8 cellular contexts compared by ENCODE assay signal in the genomic region with DNA sequence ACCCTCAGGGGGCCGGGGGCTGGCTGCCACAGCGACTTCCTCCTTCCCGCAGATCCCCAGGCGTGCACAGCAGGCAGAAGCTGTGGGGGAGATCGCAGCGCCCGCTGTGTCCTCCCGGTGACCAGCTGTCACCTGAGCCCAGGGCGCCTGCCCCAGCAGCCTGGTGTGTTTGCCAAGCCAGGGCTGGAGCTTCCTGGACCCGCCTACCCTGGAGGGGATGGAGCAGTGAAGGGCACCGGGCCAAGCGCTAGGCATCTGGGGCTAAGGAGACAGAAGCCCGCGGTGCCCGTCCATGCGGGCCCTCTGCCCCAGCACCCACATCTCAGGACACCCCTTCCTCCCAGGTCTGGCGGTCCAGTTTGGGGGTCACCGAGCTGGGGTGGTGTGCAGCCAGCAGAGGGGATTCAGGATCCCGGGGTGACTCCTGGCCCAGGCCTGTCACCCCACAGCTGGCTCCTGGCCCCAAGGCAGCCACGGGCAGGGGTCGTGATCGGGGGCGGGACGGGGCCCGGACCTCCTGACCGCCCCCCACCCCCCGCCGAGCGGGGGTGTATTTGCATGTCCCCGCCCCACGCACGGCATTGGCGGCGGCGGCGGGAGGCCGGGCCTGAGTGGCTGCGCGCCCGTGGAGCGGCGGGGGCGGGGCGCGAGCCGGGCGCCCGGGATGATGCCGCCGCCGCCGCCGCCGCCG. TPM values are rescaled to one million over a fixed set of nuclear protein-coding genes. Genes with fewer than 3 reads are reported as not detected.
DNase-seq lines count a peak whose midpoint lies in the region; ATAC-seq lines count a peak whose summit lies in the region.

A gene with protein sequence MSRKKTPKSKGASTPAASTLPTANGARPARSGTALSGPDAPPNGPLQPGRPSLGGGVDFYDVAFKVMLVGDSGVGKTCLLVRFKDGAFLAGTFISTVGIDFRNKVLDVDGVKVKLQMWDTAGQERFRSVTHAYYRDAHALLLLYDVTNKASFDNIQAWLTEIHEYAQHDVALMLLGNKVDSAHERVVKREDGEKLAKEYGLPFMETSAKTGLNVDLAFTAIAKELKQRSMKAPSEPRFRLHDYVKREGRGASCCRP (plus strand): TSS at position 645 of the 691 bp plus-strand sequence. CDS start 159 bp downstream, outside the sequence.

- H4K20me1 ChIP-seq in BLaER1 = peaks cover 75% of the 10 kb centered on the region

- H3K9ac ChIP-seq in BLaER1 = peak within 1 kb of the TSS; percentile 99

- H3K27ac ChIP-seq in BLaER1 = peak within 1 kb of the TSS; percentile 79
- H3K27ac ChIP-seq in epithelial cell of prostate = peak within 1 kb of the TSS; percentile 48
- no peak within 1 kb of the TSS for H3K27ac ChIP-seq in mesodermal cell (ENCODE audit: low read depth, low read length, severe bottlenecking)
- H3K27ac ChIP-seq in substantia nigra (ENCODE audit: low read depth, low read length, poor library complexity, severe bottlenecking) = peak within 1 kb of the TSS; percentile 53

- DNase-seq in NCI-H524 (lab: John Stamatoyannopoulos, UW) (peak; percentile 93 to 97), activated T-cell treated with anti-CD3 and anti-CD28 coated beads for 4 hours (peak; percentile 35), epithelial cell of prostate (ENCODE audit: low read depth, low spot score) (no peak), substantia nigra (lab: John Stamatoyannopoulos, UW) (peak in 40 of 49 donors; percentile 13 to 98 (median 58))

- peak; percentile 37 for ATAC-seq in HG02642 (IDR thresholded peaks at IDR 0.05; ENCODE audit: poor library complexity, unreplicated experiment)
- ATAC-seq in HG02981 (IDR thresholded peaks at IDR 0.05; ENCODE audit: unreplicated experiment) = no peak

- 9 to 22% methylated on average over 15 to 40 of the region's 55 CpGs for WGBS in mesodermal cell (ENCODE audit: insufficient coverage in 2 of 2), 2 experiments

- H3K4me2 ChIP-seq in BLaER1 = peak within 1 kb of the TSS; percentile 100

- peaks cover 81% of the 10 kb centered on the region for H3K4me1 ChIP-seq in BLaER1
- peaks cover 38% of the 10 kb centered on the region for H3K4me1 ChIP-seq in mesodermal cell (ENCODE audit: control insufficient read depth, insufficient read depth, low read length, poor library complexity, severe bottlenecking)

- H3K36me3 ChIP-seq in BLaER1 (peaks cover 23% of the 10 kb centered on the region), mesodermal cell (ENCODE audit: control insufficient read depth, insufficient read depth, low read length) (peaks cover 18% of the 10 kb centered on the region)

- H3K9me3 ChIP-seq in BLaER1 = no peaks in the 10 kb centered on the region
- H3K9me3 ChIP-seq in mesodermal cell (ENCODE audit: control insufficient read depth, low read length) = no peaks in the 10 kb centered on the region

- H3K4me3 ChIP-seq in BLaER1 (peak within 1 kb of the TSS; percentile 90), mesodermal cell (ENCODE audit: extremely low read depth, insufficient read depth, low read length, poor library complexity, severe bottlenecking) (peak within 1 kb of the TSS; percentile 39)

- H3K27me3 ChIP-seq in BLaER1 = no peaks in the 10 kb centered on the region

RNA-seq across cellular contexts. Expression of the gene that starts here (rescaled TPM):
- polyA plus RNA-seq in mesodermal cell (2013, experiment 1 of 2) = 1.4 TPM
- polyA plus RNA-seq in mesodermal cell (2013, experiment 2 of 2) = 1.2 TPM
